In genomic region chr1:224205438-224205840, GRCh38 we compare ENCODE assay signal across 8 cellular contexts. TPM values are rescaled to one million over a fixed set of nuclear protein-coding genes. Genes with fewer than 3 reads are reported as not detected.
DNase-seq lines count a peak whose midpoint lies in the region; FAIRE-seq and TF ChIP-seq lines count a peak whose summit lies in the region.

No MANE protein-coding gene starts in this region.

- no peak for TF ChIP-seq CTCF in foreskin fibroblast (IDR thresholded peaks at IDR 0.05; ENCODE audit: low read depth, low read length)

- no peak for FAIRE-seq in GM12892 (lab: Jason Lieb, UNC)
- no peak for FAIRE-seq in H54 (lab: Jason Lieb, UNC)

- DNase-seq in GF-D8 (lab: John Stamatoyannopoulos, UW) (peak; percentile 31), HT-29 (ENCODE audit: low spot score) (peak; percentile 45), foreskin fibroblast (peak; percentile 90 to 93), GM12892 (ENCODE audit: insufficient read length) (no peak), H54 (ENCODE audit: insufficient read length, low spot score) (no peak), NCI-H2029 (lab: John Stamatoyannopoulos, UW) (no peak)
- peak; percentile 29 to 55 for DNase-seq in activated CD4-positive, alpha-beta T cell treated with anti-CD3 and anti-CD28 coated beads, Interleukin-2, amount 50 U/mL, for 48 hours
- DNase-seq in stimulated activated CD4-positive, alpha-beta T cell treated with anti-CD3 and anti-CD28 coated beads, Interleukin-2, amount 100 ng/mL, for 24 hours = peak; percentile 29 to 48

- peak overlapping the region in 1 of 2 donors; percentile 27 for H3K4me3 ChIP-seq in foreskin fibroblast (ENCODE audit: low read depth in 1 of 2, low read length in 2 of 2)

- no peak for TF ChIP-seq POLR2A in GM12892 (IDR thresholded peaks at IDR 0.05; ENCODE audit: low read depth, low read length)
- TF ChIP-seq POLR2A in H54 (IDR thresholded peaks at IDR 0.05; ENCODE audit: low read depth, low read length) = no peak

RNA-seq across cellular contexts. Expression of gene DEGS1, which starts 22.4 kb away (rescaled TPM):
- 5.8 and 9.9 TPM in 2 replicates for total RNA-seq in HT-29 (2014; rRNA removed; shearing (Covaris generic))
- polyA plus RNA-seq in GM12892 (2012; ENCODE audit: missing spikeins) = 49.3 TPM

Comparison
In these comparisons a context has a peak if more than half of its experiments do, and no peak if none do; other contexts are left out.
1. DNase-seq: peak in GF-D8 (single experiment), HT-29 (single experiment), activated CD4-positive, alpha-beta T cell treated with anti-CD3 and anti-CD28 coated beads, Interleukin-2, amount 50 U/mL, for 48 hours (2 of 2), foreskin fibroblast (2 of 2) and stimulated activated CD4-positive, alpha-beta T cell treated with anti-CD3 and anti-CD28 coated beads, Interleukin-2, amount 100 ng/mL, for 24 hours (2 of 2); none in GM12892 (single experiment), H54 (single experiment) and NCI-H2029 (single experiment).